ENCODE assay signal across 20 cellular contexts in the genomic region with DNA sequence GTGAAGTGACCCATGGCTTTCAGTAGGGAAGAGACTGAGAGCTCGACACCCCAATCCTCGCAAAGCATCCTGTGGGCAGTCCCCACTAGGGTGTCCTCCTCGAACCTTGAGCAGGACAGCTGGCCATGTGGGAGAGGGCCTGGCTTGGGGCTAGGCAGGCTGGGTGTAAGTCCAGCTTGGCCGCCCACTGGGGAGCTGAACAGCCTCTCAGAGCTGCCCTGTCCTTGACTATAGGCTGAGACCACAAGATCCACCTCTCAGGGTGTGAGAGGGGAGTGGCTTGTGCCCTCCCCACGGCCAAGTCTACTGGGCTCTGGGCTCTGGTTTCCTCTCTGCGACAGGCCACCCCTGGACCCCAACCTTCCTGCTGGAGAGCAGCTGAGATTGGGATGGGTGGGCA.
DNase-seq lines count a peak whose midpoint lies in the region; ATAC-seq and TF ChIP-seq lines count a peak whose summit lies in the region.
"Had no signal": no experiment of that assay in that cellular context is flagged by ENCODE, and none has a peak within 500 bp of the region (broad histone marks: within the 10 kb centered on the region; RNA-seq: fewer than 3 reads in every experiment).

No MANE protein-coding gene starts in this region.

- H3K36me3 Mint-ChIP-seq in natural killer cell = no peaks in the 10 kb centered on the region
- no peaks in the 10 kb centered on the region for H3K36me3 Mint-ChIP-seq in natural killer cell treated with Interleukin-12 subunit alpha and Interleukin-12 subunit beta and Interleukin-15 and Interleukin-18, amount 100 ng/mL, for 72 hours
- no peaks in the 10 kb centered on the region for H3K36me3 Mint-ChIP-seq in osteocyte (ENCODE audit: unreplicated experiment)
- H3K36me3 Mint-ChIP-seq: CD4-positive, CD25-positive, alpha-beta regulatory T cell; naive B cell had no signal

- H3K4me3 Mint-ChIP-seq in natural killer cell (no peak overlapping the region), osteocyte (ENCODE audit: unreplicated experiment) (no peak overlapping the region)
- no peak overlapping the region for H3K4me3 Mint-ChIP-seq in natural killer cell treated with Interleukin-12 subunit alpha and Interleukin-12 subunit beta and Interleukin-15 and Interleukin-18, amount 100 ng/mL, for 72 hours
- H3K4me3 Mint-ChIP-seq: activated CD4-positive, alpha-beta memory T cell treated with anti-CD3 and anti-CD28 coated beads, Interleukin-2, amount 10 ng/mL, durations not matched to agents 7 days and 5 days; CD4-positive, CD25-positive, alpha-beta regulatory T cell; naive B cell; T-helper 1 cell treated with Interleukin-12 subunit alpha and Interleukin-12 subunit beta and Interleukin-4 antibody, amounts not matched to agents 30 μg/mL and 1 μg/mL, for 36 hours had no signal

- no peak for TF ChIP-seq CTCF in natural killer cell (IDR thresholded peaks at IDR 0.05)
- no peak for TF ChIP-seq CTCF in osteocyte (IDR thresholded peaks at IDR 0.05)

- peak; percentile 6 for DNase-seq in natural killer cell
- DNase-seq in natural killer cell treated with Interleukin-12 subunit alpha and Interleukin-12 subunit beta and Interleukin-15 and Interleukin-18, amount 100 ng/mL, for 72 hours (ENCODE audit: low spot score) = no peak
- peak; percentile 39 for DNase-seq in ecto neural progenitor cell (ENCODE audit: low spot score)
- DNase-seq in osteocyte (ENCODE audit: extremely low spot score, unreplicated experiment) = peak; percentile 73
- DNase-seq in NOMO-1 treated with DMSO at 0.1 percent for 48 hours (lab: John Stamatoyannopoulos, UW; ENCODE audit: unreplicated experiment) = no peak
- no peak for DNase-seq in pons (ENCODE audit: low spot score)
- DNase-seq: activated CD4-positive, alpha-beta memory T cell treated with anti-CD3 and anti-CD28 coated beads, Interleukin-2, amount 10 ng/mL, durations not matched to agents 7 days and 5 days; activated gamma-delta T cell treated with Interleukin-2 at 50 U/mL for 16 hours; Calu3; CD4-positive, CD25-positive, alpha-beta regulatory T cell; midbrain; naive B cell; NCI-H446 treated with DMSO at 0.1 percent for 48 hours; stimulated activated CD4-positive, alpha-beta T cell treated with anti-CD3 and anti-CD28 coated beads, Interleukin-1b, Interleukin-23, amount 100 ng/mL, for 48 hours; stimulated activated naive CD4-positive, alpha-beta T cell treated with Interleukin-2 at 50 U/mL for 16 hours; uterus had no signal

- no peak for ATAC-seq in natural killer cell
- ATAC-seq in natural killer cell treated with Interleukin-12 subunit alpha and Interleukin-12 subunit beta and Interleukin-15 and Interleukin-18, amount 100 ng/mL, for 72 hours = no peak
- no peak for ATAC-seq in HG03045 (IDR thresholded peaks at IDR 0.05; ENCODE audit: unreplicated experiment)
- ATAC-seq in HG03097 (IDR thresholded peaks at IDR 0.05; ENCODE audit: low FRiP score, unreplicated experiment) = no peak
- ATAC-seq: A549 had no signal

- H3K9me3 Mint-ChIP-seq in natural killer cell = no peaks in the 10 kb centered on the region
- H3K9me3 Mint-ChIP-seq in natural killer cell treated with Interleukin-12 subunit alpha and Interleukin-12 subunit beta and Interleukin-15 and Interleukin-18, amount 100 ng/mL, for 72 hours = no peaks in the 10 kb centered on the region
- H3K9me3 Mint-ChIP-seq in osteocyte (ENCODE audit: unreplicated experiment) = no peaks in the 10 kb centered on the region
- H3K9me3 Mint-ChIP-seq: activated CD4-positive, alpha-beta memory T cell treated with anti-CD3 and anti-CD28 coated beads, Interleukin-2, amount 10 ng/mL, durations not matched to agents 7 days and 5 days; T-helper 1 cell treated with Interleukin-12 subunit alpha and Interleukin-12 subunit beta and Interleukin-4 antibody, amounts not matched to agents 30 μg/mL and 1 μg/mL, for 36 hours had no signal

- H3K4me1 Mint-ChIP-seq in natural killer cell (no peaks in the 10 kb centered on the region), osteocyte (ENCODE audit: unreplicated experiment) (no peaks in the 10 kb centered on the region)
- no peaks in the 10 kb centered on the region for H3K4me1 Mint-ChIP-seq in natural killer cell treated with Interleukin-12 subunit alpha and Interleukin-12 subunit beta and Interleukin-15 and Interleukin-18, amount 100 ng/mL, for 72 hours (ENCODE audit: low read depth in 2 of 2)
- H3K4me1 Mint-ChIP-seq: activated CD4-positive, alpha-beta memory T cell treated with anti-CD3 and anti-CD28 coated beads, Interleukin-2, amount 10 ng/mL, durations not matched to agents 7 days and 5 days; CD4-positive, CD25-positive, alpha-beta regulatory T cell; naive B cell had no signal

- H3K27ac Mint-ChIP-seq in natural killer cell (no peak overlapping the region), osteocyte (ENCODE audit: unreplicated experiment) (no peak overlapping the region)
- H3K27ac Mint-ChIP-seq in natural killer cell treated with Interleukin-12 subunit alpha and Interleukin-12 subunit beta and Interleukin-15 and Interleukin-18, amount 100 ng/mL, for 72 hours = no peak overlapping the region
- H3K27ac Mint-ChIP-seq: activated CD4-positive, alpha-beta memory T cell treated with anti-CD3 and anti-CD28 coated beads, Interleukin-2, amount 10 ng/mL, durations not matched to agents 7 days and 5 days; CD4-positive, CD25-positive, alpha-beta regulatory T cell; naive B cell; T-helper 1 cell treated with Interleukin-12 subunit alpha and Interleukin-12 subunit beta and Interleukin-4 antibody, amounts not matched to agents 30 μg/mL and 1 μg/mL, for 36 hours had no signal

- intact Hi-C loops in natural killer cell (cut with micrococcal nuclease) = no loop called here

- H3K27me3 Mint-ChIP-seq in natural killer cell (ENCODE audit: low read depth in 2 of 2) = peaks cover 0 to 21% of the 10 kb centered on the region in 2 donors
- H3K27me3 Mint-ChIP-seq in natural killer cell treated with Interleukin-12 subunit alpha and Interleukin-12 subunit beta and Interleukin-15 and Interleukin-18, amount 100 ng/mL, for 72 hours = peaks cover 12 to 16% of the 10 kb centered on the region in 2 donors
- peaks cover 5% of the 10 kb centered on the region for H3K27me3 Mint-ChIP-seq in osteocyte (ENCODE audit: unreplicated experiment)

Comparison
In these comparisons a context has a peak if more than half of its experiments do, and no peak if none do; other contexts are left out.
1. DNase-seq: peak in natural killer cell (single experiment), ecto neural progenitor cell (single experiment) and osteocyte (single experiment); none in natural killer cell treated with Interleukin-12 subunit alpha and Interleukin-12 subunit beta and Interleukin-15 and Interleukin-18, amount 100 ng/mL, for 72 hours (single experiment), NOMO-1 treated with DMSO at 0.1 percent for 48 hours (single experiment) and pons (single experiment).